1 cellular context compared by ENCODE assay signal in the genomic region with DNA sequence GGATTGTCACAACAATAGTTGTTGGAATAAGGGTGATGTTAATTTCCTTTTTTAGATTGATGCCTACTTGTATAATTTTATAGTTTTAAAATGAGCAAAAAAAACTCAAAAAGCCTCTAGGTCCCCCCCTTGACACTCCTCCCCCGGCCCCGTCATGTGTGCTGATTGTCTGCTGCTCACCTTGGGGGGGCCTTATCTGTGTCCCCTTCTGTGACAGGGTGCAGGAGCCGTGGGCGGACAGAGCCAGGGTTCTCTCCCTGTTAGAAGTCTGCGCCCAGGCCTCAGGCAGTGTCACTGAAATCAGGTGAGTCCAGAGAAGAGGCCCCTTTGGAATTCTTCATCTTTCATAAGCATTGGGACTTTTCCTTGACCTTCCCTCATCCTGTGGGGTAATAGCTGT.
TF ChIP-seq lines count a peak whose summit lies in the region.

No MANE protein-coding gene starts in this region.

TF ChIP-seq in K562, 482 proteins besides CTCF, POLR2A, EP300 and RAD21 (continues in another document):
- TF ChIP-seq ZC3H4 (CRISPR knock-in tag; IDR thresholded peaks at IDR 0.05; ENCODE audit: borderline replicate concordance) (no peak), ZNF274 (IDR thresholded peaks at IDR 0.05; ENCODE audit: borderline replicate concordance, low read depth, low read length) (no peak), RFX7 (CRISPR knock-in tag; IDR thresholded peaks at IDR 0.05) (no peak), ZC3H11A (IDR thresholded peaks at IDR 0.05; ENCODE audit: low read depth, low read length) (no peak), ARID1B (IDR thresholded peaks at IDR 0.05) (peak; percentile 59), FOXK2 (conservative IDR thresholded peaks at IDR 0.05 in 1 of 2, IDR thresholded peaks at IDR 0.05 in 1 of 2; ENCODE audit: low read depth in 2 of 2) (no peak), C11orf30 (IDR thresholded peaks at IDR 0.05; ENCODE audit: low read depth) (no peak), ZBTB7A (IDR thresholded peaks at IDR 0.05; ENCODE audit: borderline replicate concordance, control insufficient read depth, low read depth, low read length) (peak; percentile 27; the same call in 1 of the 2 replicates), EP400 (IDR thresholded peaks at IDR 0.05) (0 out of 2 replicates have a peak, but pooled peaks have one; percentile 3), TFAM (CRISPR knock-in tag; conservative IDR thresholded peaks at IDR 0.05) (no peak), BACH1 (tag; IDR thresholded peaks at IDR 0.05) (no peak), ZNF165 (CRISPR knock-in tag; IDR thresholded peaks at IDR 0.05; ENCODE audit: borderline replicate concordance) (no peak), RBM25 (IDR thresholded peaks at IDR 0.05; ENCODE audit: low read depth, low read length, severe bottlenecking) (no peak), TBP (optimal IDR thresholded peaks at IDR 0.05; ENCODE audit: low read depth, low read length) (no peak), TAL1 (IDR thresholded peaks at IDR 0.05) (peak; percentile 44; the same call in 1 of the 2 replicates), ZNF282 (CRISPR knock-in tag; IDR thresholded peaks at IDR 0.05) (no peak), POLR3A (IDR thresholded peaks at IDR 0.05; ENCODE audit: borderline replicate concordance, extremely low read depth, insufficient read depth, insufficient read length) (no peak), POLR2AphosphoS5 (IDR thresholded peaks at IDR 0.05; ENCODE audit: control insufficient read depth, insufficient read depth, low read depth, low read length) (peak; percentile 52; the same call in 1 of the 2 replicates), PTBP1 (IDR thresholded peaks at IDR 0.05; ENCODE audit: low read depth, low read length) (no peak), DACH1 (IDR thresholded peaks at IDR 0.05; ENCODE audit: partially characterized antibody) (no peak), KLF10 (CRISPR knock-in tag; IDR thresholded peaks at IDR 0.05) (no peak), ZNF778 (CRISPR knock-in tag; IDR thresholded peaks at IDR 0.05) (no peak), ZNF695 (CRISPR knock-in tag; IDR thresholded peaks at IDR 0.05) (no peak), TEAD4 (IDR thresholded peaks at IDR 0.05; ENCODE audit: low read length) (peak; percentile 19; the same call in 1 of the 2 replicates), TEAD4 (CRISPR knock-in tag; IDR thresholded peaks at IDR 0.05; ENCODE audit: borderline replicate concordance) (no peak), SIN3B (IDR thresholded peaks at IDR 0.05; ENCODE audit: low read depth) (no peak), MECOM (CRISPR knock-in tag; IDR thresholded peaks at IDR 0.05) (no peak), MCM7 (IDR thresholded peaks at IDR 0.05) (no peak), SRSF3 (IDR thresholded peaks at IDR 0.05; ENCODE audit: insufficient read depth, low read length) (no peak), ZNF707 (CRISPR knock-in tag; conservative IDR thresholded peaks at IDR 0.05) (no peak), SMARCA5 (IDR thresholded peaks at IDR 0.05) (no peak), EGR1 (conservative IDR thresholded peaks at IDR 0.05) (peak; percentile 94), ZNF551 (CRISPR knock-in tag; IDR thresholded peaks at IDR 0.05) (no peak), TAF9B (IDR thresholded peaks at IDR 0.05; ENCODE audit: partially characterized antibody) (no peak), CBFA2T3 (IDR thresholded peaks at IDR 0.05) (peak; percentile 83), ZNF3 (CRISPR knock-in tag; IDR thresholded peaks at IDR 0.05) (no peak), ZFPM2 (CRISPR knock-in tag; IDR thresholded peaks at IDR 0.05) (no peak), MYNN (IDR thresholded peaks at IDR 0.05) (no peak), MYNN (CRISPR knock-in tag; IDR thresholded peaks at IDR 0.05) (no peak), TCF3 (CRISPR knock-in tag; IDR thresholded peaks at IDR 0.05) (peak; percentile 57), SPI1 (IDR thresholded peaks at IDR 0.05; ENCODE audit: borderline replicate concordance, low read depth, low read length) (no peak), ZNF146 (CRISPR knock-in tag; IDR thresholded peaks at IDR 0.05; ENCODE audit: unreplicated experiment) (no peak), U2AF1 (optimal IDR thresholded peaks at IDR 0.05; ENCODE audit: low read depth, low read length) (no peak), ZZZ3 (IDR thresholded peaks at IDR 0.05) (no peak), HIVEP1 (CRISPR knock-in tag; IDR thresholded peaks at IDR 0.05) (no peak)
- TF ChIP-seq, protein P1, sequence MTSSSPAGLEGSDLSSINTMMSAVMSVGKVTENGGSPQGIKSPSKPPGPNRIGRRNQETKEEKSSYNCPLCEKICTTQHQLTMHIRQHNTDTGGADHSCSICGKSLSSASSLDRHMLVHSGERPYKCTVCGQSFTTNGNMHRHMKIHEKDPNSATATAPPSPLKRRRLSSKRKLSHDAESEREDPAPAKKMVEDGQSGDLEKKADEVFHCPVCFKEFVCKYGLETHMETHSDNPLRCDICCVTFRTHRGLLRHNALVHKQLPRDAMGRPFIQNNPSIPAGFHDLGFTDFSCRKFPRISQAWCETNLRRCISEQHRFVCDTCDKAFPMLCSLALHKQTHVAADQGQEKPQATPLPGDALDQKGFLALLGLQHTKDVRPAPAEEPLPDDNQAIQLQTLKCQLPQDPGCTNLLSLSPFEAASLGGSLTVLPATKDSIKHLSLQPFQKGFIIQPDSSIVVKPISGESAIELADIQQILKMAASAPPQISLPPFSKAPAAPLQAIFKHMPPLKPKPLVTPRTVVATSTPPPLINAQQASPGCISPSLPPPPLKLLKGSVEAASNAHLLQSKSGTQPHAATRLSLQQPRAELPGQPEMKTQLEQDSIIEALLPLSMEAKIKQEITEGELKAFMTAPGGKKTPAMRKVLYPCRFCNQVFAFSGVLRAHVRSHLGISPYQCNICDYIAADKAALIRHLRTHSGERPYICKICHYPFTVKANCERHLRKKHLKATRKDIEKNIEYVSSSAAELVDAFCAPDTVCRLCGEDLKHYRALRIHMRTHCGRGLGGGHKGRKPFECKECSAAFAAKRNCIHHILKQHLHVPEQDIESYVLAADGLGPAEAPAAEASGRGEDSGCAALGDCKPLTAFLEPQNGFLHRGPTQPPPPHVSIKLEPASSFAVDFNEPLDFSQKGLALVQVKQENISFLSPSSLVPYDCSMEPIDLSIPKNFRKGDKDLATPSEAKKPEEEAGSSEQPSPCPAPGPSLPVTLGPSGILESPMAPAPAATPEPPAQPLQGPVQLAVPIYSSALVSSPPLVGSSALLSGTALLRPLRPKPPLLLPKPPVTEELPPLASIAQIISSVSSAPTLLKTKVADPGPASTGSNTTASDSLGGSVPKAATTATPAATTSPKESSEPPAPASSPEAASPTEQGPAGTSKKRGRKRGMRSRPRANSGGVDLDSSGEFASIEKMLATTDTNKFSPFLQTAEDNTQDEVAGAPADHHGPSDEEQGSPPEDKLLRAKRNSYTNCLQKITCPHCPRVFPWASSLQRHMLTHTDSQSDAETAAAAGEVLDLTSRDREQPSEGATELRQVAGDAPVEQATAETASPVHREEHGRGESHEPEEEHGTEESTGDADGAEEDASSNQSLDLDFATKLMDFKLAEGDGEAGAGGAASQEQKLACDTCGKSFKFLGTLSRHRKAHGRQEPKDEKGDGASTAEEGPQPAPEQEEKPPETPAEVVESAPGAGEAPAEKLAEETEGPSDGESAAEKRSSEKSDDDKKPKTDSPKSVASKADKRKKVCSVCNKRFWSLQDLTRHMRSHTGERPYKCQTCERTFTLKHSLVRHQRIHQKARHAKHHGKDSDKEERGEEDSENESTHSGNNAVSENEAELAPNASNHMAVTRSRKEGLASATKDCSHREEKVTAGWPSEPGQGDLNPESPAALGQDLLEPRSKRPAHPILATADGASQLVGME (CRISPR knock-in tag; IDR thresholded peaks at IDR 0.05), result no peak
- TF ChIP-seq, protein P2, sequence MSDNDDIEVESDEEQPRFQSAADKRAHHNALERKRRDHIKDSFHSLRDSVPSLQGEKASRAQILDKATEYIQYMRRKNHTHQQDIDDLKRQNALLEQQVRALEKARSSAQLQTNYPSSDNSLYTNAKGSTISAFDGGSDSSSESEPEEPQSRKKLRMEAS (CRISPR knock-in tag; IDR thresholded peaks at IDR 0.05), result no peak
- TF ChIP-seq, protein P3, sequence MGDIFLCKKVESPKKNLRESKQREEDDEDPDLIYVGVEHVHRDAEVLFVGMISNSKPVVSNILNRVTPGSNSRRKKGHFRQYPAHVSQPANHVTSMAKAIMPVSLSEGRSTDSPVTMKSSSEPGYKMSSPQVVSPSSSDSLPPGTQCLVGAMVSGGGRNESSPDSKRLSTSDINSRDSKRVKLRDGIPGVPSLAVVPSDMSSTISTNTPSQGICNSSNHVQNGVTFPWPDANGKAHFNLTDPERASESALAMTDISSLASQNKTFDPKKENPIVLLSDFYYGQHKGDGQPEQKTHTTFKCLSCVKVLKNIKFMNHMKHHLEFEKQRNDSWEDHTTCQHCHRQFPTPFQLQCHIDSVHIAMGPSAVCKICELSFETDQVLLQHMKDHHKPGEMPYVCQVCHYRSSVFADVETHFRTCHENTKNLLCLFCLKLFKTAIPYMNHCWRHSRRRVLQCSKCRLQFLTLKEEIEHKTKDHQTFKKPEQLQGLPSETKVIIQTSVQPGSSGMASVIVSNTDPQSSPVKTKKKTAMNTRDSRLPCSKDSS (IDR thresholded peaks at IDR 0.05; ENCODE audit: low read depth, partially characterized antibody), result no peak
- TF ChIP-seq, protein P4, sequence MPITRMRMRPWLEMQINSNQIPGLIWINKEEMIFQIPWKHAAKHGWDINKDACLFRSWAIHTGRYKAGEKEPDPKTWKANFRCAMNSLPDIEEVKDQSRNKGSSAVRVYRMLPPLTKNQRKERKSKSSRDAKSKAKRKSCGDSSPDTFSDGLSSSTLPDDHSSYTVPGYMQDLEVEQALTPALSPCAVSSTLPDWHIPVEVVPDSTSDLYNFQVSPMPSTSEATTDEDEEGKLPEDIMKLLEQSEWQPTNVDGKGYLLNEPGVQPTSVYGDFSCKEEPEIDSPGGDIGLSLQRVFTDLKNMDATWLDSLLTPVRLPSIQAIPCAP (CRISPR knock-in tag; IDR thresholded peaks at IDR 0.05; ENCODE audit: borderline replicate concordance), result no peak
- TF ChIP-seq, protein P5, sequence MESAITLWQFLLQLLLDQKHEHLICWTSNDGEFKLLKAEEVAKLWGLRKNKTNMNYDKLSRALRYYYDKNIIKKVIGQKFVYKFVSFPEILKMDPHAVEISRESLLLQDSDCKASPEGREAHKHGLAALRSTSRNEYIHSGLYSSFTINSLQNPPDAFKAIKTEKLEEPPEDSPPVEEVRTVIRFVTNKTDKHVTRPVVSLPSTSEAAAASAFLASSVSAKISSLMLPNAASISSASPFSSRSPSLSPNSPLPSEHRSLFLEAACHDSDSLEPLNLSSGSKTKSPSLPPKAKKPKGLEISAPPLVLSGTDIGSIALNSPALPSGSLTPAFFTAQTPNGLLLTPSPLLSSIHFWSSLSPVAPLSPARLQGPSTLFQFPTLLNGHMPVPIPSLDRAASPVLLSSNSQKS (CRISPR knock-in tag; IDR thresholded peaks at IDR 0.05), result no peak
- TF ChIP-seq, protein P6, sequence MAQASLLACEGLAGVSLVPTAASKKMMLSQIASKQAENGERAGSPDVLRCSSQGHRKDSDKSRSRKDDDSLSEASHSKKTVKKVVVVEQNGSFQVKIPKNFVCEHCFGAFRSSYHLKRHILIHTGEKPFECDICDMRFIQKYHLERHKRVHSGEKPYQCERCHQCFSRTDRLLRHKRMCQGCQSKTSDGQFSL (CRISPR knock-in tag; IDR thresholded peaks at IDR 0.05), result no peak
- TF ChIP-seq, protein P6 (tag; IDR thresholded peaks at IDR 0.05), result peak in 1 of 2 experiments; percentile 46; a peak in 1 of 4 replicates
- TF ChIP-seq, protein P7, sequence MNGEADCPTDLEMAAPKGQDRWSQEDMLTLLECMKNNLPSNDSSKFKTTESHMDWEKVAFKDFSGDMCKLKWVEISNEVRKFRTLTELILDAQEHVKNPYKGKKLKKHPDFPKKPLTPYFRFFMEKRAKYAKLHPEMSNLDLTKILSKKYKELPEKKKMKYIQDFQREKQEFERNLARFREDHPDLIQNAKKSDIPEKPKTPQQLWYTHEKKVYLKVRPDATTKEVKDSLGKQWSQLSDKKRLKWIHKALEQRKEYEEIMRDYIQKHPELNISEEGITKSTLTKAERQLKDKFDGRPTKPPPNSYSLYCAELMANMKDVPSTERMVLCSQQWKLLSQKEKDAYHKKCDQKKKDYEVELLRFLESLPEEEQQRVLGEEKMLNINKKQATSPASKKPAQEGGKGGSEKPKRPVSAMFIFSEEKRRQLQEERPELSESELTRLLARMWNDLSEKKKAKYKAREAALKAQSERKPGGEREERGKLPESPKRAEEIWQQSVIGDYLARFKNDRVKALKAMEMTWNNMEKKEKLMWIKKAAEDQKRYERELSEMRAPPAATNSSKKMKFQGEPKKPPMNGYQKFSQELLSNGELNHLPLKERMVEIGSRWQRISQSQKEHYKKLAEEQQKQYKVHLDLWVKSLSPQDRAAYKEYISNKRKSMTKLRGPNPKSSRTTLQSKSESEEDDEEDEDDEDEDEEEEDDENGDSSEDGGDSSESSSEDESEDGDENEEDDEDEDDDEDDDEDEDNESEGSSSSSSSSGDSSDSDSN (IDR thresholded peaks at IDR 0.05; ENCODE audit: borderline replicate concordance in 1 of 2, low read depth in 2 of 2, low read length in 2 of 2), result no peak
- TF ChIP-seq, protein P8, sequence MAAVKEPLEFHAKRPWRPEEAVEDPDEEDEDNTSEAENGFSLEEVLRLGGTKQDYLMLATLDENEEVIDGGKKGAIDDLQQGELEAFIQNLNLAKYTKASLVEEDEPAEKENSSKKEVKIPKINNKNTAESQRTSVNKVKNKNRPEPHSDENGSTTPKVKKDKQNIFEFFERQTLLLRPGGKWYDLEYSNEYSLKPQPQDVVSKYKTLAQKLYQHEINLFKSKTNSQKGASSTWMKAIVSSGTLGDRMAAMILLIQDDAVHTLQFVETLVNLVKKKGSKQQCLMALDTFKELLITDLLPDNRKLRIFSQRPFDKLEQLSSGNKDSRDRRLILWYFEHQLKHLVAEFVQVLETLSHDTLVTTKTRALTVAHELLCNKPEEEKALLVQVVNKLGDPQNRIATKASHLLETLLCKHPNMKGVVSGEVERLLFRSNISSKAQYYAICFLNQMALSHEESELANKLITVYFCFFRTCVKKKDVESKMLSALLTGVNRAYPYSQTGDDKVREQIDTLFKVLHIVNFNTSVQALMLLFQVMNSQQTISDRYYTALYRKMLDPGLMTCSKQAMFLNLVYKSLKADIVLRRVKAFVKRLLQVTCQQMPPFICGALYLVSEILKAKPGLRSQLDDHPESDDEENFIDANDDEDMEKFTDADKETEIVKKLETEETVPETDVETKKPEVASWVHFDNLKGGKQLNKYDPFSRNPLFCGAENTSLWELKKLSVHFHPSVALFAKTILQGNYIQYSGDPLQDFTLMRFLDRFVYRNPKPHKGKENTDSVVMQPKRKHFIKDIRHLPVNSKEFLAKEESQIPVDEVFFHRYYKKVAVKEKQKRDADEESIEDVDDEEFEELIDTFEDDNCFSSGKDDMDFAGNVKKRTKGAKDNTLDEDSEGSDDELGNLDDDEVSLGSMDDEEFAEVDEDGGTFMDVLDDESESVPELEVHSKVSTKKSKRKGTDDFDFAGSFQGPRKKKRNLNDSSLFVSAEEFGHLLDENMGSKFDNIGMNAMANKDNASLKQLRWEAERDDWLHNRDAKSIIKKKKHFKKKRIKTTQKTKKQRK (IDR thresholded peaks at IDR 0.05; ENCODE audit: borderline replicate concordance, low read depth, low read length), result no peak
